ENCODE assay signal across 12 cellular contexts in the genomic region with DNA sequence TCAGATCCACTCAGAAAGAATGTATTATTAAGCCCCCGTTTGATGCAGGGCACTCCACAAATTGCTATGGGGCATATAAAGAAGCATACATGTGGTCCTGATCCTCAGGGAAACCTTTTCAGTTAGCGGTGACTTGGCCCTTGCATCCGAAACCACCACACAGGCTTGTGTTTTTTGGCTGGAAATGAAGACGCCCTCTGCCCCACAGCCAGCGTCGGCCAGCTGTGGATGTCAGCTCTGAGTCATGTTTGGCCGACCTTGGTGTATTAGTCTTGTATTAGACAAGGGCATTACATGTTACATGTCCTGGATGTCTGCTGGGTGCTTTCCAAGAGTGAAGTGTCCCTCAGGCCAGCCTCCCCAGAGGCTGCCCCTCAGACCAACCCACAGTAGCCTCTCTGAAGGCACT.
DNase-seq lines count a peak whose midpoint lies in the region; ATAC-seq and TF ChIP-seq lines count a peak whose summit lies in the region.
"Had no signal": no experiment of that assay in that cellular context is flagged by ENCODE, and none has a peak within 500 bp of the region (broad histone marks: within the 10 kb centered on the region; RNA-seq: fewer than 3 reads in every experiment).

No MANE protein-coding gene starts in this region.

- H3K36me3 ChIP-seq in ascending aorta (no peaks in the 10 kb centered on the region), left ventricle myocardium inferior (no peaks in the 10 kb centered on the region)

- H3K27me3 ChIP-seq in ascending aorta = no peaks in the 10 kb centered on the region
- no peaks in the 10 kb centered on the region for H3K27me3 ChIP-seq in left ventricle myocardium inferior (ENCODE audit: low read depth)

- H3K9me3 Mint-ChIP-seq in Calu3 (ENCODE audit: low read depth, unreplicated experiment) = no peaks in the 10 kb centered on the region

- H3K27ac ChIP-seq in ascending aorta (no peak overlapping the region), left ventricle myocardium inferior (replicated peaks) (peak overlapping the region; percentile 72)
- H3K27ac ChIP-seq: SK-N-MC had no signal

- H3K27me3 Mint-ChIP-seq in Calu3 (ENCODE audit: unreplicated experiment) = no peaks in the 10 kb centered on the region

- peaks cover 0 to 15% of the 10 kb centered on the region in 2 donors for H3K4me1 ChIP-seq in ascending aorta
- peaks cover 50% of the 10 kb centered on the region for H3K4me1 ChIP-seq in left ventricle myocardium inferior

- ATAC-seq in sciatic nerve = peak; percentile 94

- TF ChIP-seq CTCF in ascending aorta (IDR thresholded peaks at IDR 0.05) (no peak), left ventricle myocardium inferior (IDR thresholded peaks at IDR 0.05; ENCODE audit: borderline replicate concordance) (no peak), Calu3 (IDR thresholded peaks at IDR 0.05; ENCODE audit: unreplicated experiment) (no peak)

- H3K4me3 ChIP-seq in ascending aorta (no peak overlapping the region), left ventricle myocardium inferior (peak overlapping the region; percentile 8)
- H3K4me3 ChIP-seq: dorsolateral prefrontal cortex, SK-N-MC had no signal

- H3K27ac Mint-ChIP-seq in Calu3 (ENCODE audit: unreplicated experiment) = no peak overlapping the region

- CTCF ChIA-PET in Calu3 (lab: Charles Lee) = interaction anchor here (0.9 kb wide), 1 partner anchor 14 kb away, joined by 3 read pairs; no protein-coding TSS in a partner anchor

- no peaks in the 10 kb centered on the region for H3K36me3 Mint-ChIP-seq in Calu3 (ENCODE audit: insufficient read depth, unreplicated experiment)

- no peak overlapping the region for H3K4me3 Mint-ChIP-seq in Calu3 (ENCODE audit: low read depth, unreplicated experiment)

- H3K9me3 ChIP-seq in ascending aorta (no peaks in the 10 kb centered on the region), left ventricle myocardium inferior (replicated peaks) (no peaks in the 10 kb centered on the region)

- intact Hi-C loops in ascending aorta (cut with DNase I) (no loop called here), left ventricle myocardium inferior (cut with micrococcal nuclease) (no loop called here), sciatic nerve (cut with DNase I) (no loop called here), Calu3 (cut with micrococcal nuclease; ENCODE audit: unreplicated experiment) (no loop called here)

- DNase-seq in GM03348 (ENCODE audit: low spot score) = peak; percentile 41
- peak; percentile 19 to 77 for DNase-seq in ascending aorta (ENCODE audit: low spot score in 2 of 2)
- peak; percentile 68 for DNase-seq in left ventricle myocardium inferior
- peak; percentile 63 for DNase-seq in sciatic nerve (ENCODE audit: low spot score)
- no peak for DNase-seq in germinal center (ENCODE audit: low spot score)
- no peak for DNase-seq in stimulated activated CD4-positive, alpha-beta T cell treated with anti-CD3 and anti-CD28 coated beads, Interleukin-12 subunit alpha, Interleukin-12 subunit beta, amount 100 ng/mL, for 4 hours
- DNase-seq in foreskin melanocyte = no peak
- DNase-seq in Calu3 = no peak
- DNase-seq: dorsolateral prefrontal cortex, NCI-H2107, trophoblast cell had no signal

- no TSS peak for BruUV-seq in Calu3 (replicated peaks; lab: Mats Ljungman, UMichigan)

- peaks cover 40% of the 10 kb centered on the region for H3K4me1 Mint-ChIP-seq in Calu3 (ENCODE audit: low read depth, unreplicated experiment)

Comparison
In these comparisons a context has a peak if more than half of its experiments do, and no peak if none do; other contexts are left out.
1. DNase-seq: peak in GM03348 (single experiment), ascending aorta (2 of 2), left ventricle myocardium inferior (single experiment) and sciatic nerve (single experiment); none in germinal center (single experiment), stimulated activated CD4-positive, alpha-beta T cell treated with anti-CD3 and anti-CD28 coated beads, Interleukin-12 subunit alpha, Interleukin-12 subunit beta, amount 100 ng/mL, for 4 hours (single experiment), foreskin melanocyte (single experiment) and Calu3 (single experiment).